ENCODE assay signal across 7 cellular contexts in genomic region chr5:204462-204861, GRCh38. TPM values are rescaled to one million over a fixed set of nuclear protein-coding genes. Genes with fewer than 3 reads are reported as not detected.
"Had no signal": no experiment of that assay in that cellular context is flagged by ENCODE, and none has a peak within 500 bp of the region (broad histone marks: within the 10 kb centered on the region; RNA-seq: fewer than 3 reads in every experiment).

No MANE protein-coding gene starts in this region.

- H3K4me3 ChIP-seq: GM23338 had no signal

- ATAC-seq: GM23338 had no signal

- H3K27ac Mint-ChIP-seq: GM23338, H9 had no signal

- H2AFZ ChIP-seq: GM23338 had no signal

- H3K4me2 ChIP-seq: GM23338 had no signal

- H3K4me3 Mint-ChIP-seq: GM23338, H9 had no signal

- DNase-seq: H9, HCEC 1CT, IMR-90 had no signal

- H3K9me3 Mint-ChIP-seq: GM23338, H9 had no signal

- FAIRE-seq: H1, H54 had no signal

RNA-seq across cellular contexts. Expression of gene LRRC14B, which starts 13.2 kb away (rescaled TPM):
- total RNA-seq: GM23338, H1, H9, HT-29, IMR-90 had no signal
- polyA plus RNA-seq: GM23338, H1, IMR-90 had no signal
